9 cellular contexts compared by ENCODE assay signal in the genomic region with DNA sequence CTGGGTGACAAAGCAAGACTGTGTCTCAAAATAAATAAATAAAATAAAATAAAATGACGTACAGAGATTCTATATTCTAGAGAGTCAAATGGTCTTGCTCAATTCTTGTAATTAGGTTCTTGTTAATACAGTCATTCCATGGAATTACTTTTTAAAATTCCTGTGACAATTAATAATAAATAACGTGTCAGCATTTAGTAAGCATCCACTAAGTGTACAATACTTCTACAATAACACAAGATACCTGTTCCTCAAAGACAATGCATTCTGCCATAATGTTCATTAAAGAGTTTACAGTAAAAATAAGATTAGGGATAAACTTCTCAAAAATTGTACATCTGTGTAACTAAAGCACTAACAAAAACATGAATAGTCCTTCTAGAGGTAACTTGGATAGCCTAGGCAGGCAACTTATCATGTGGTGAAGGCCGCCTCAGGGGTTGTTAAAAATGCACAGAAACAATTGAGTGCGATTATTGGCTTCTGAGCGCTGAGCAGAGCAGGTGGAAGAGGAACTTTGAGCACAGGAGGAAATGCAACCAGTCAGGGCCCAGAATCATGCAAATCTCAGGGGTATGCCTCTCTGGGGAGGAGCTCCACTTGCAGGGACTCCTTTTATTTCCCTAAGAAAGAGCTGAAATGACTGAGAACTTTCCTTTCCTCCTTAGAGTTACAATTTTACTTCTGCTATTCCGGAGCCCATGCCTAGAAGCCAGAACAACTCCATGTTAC. TPM values are rescaled to one million over a fixed set of nuclear protein-coding genes. Genes with fewer than 3 reads are reported as not detected.
DNase-seq lines count a peak whose midpoint lies in the region; ATAC-seq, FAIRE-seq and TF ChIP-seq lines count a peak whose summit lies in the region.
"Had no signal": no experiment of that assay in that cellular context is flagged by ENCODE, and none has a peak within 500 bp of the region (broad histone marks: within the 10 kb centered on the region; RNA-seq: fewer than 3 reads in every experiment).

No MANE protein-coding gene starts in this region.

- H3K9me1 ChIP-seq in IMR-90 (ENCODE audit: insufficient read depth, low read length), result no peaks in the 10 kb centered on the region

- H3K18ac ChIP-seq in IMR-90 (ENCODE audit: low read depth, low read length), result no peak overlapping the region

- H3K14ac ChIP-seq in IMR-90 (replicated peaks; ENCODE audit: low read depth, low read length), result no peak overlapping the region

- no peak overlapping the region for H2AK5ac ChIP-seq in IMR-90 (ENCODE audit: low read depth, low read length)

- intact Hi-C loops in IMR-90 (cut with micrococcal nuclease), result no loop called here
- intact Hi-C loops in CD8-positive, alpha-beta T cell (cut with DNase I, micrococcal nuclease), result no loop called here

- CTCF ChIA-PET in IMR-90 (lab: Yijun Ruan, JAX), result interaction anchor here (0.5 kb wide), 1 partner anchor 61 kb away, joined by 3 read pairs; no protein-coding TSS in a partner anchor
- CTCF ChIA-PET in CD8-positive, alpha-beta T cell (lab: Charles Lee), result no interaction called here

- H2BK5ac ChIP-seq in IMR-90 (ENCODE audit: low read depth, low read length, poor library complexity, severe bottlenecking), result no peak overlapping the region

- no peak for DNase-seq in IMR-90
- no peak for DNase-seq in nephron progenitor cell
- no peak for DNase-seq in HuH-7.5 (ENCODE audit: low spot score)
- DNase-seq in CD8-positive, alpha-beta T cell, result no peak
- no peak for DNase-seq in small intestine

- no peaks in the 10 kb centered on the region for H4K20me1 ChIP-seq in IMR-90 (ENCODE audit: insufficient read depth, low read length)

- no peak overlapping the region for H3K27ac ChIP-seq in IMR-90 (ENCODE audit: insufficient read depth, low read length)
- H3K27ac ChIP-seq in CD8-positive, alpha-beta T cell (ENCODE audit: low read depth, low read length), result no peak overlapping the region
- H3K27ac ChIP-seq in small intestine (ENCODE audit: low read depth in 1 of 2, low read length in 1 of 2), result no peak overlapping the region

- H3K4me1 ChIP-seq in IMR-90 (ENCODE audit: control insufficient read depth, insufficient read depth, low read length), result no peaks in the 10 kb centered on the region
- no peaks in the 10 kb centered on the region for H3K4me1 ChIP-seq in CD8-positive, alpha-beta T cell (ENCODE audit: insufficient read depth, low read length)
- no peaks in the 10 kb centered on the region for H3K4me1 ChIP-seq in small intestine (ENCODE audit: control insufficient read depth in 2 of 2, insufficient read depth in 1 of 2, low read depth in 1 of 2, low read length in 1 of 2)

- H3K4me3 ChIP-seq in IMR-90 (ENCODE audit: insufficient read depth, low read depth, low read length), result no peak overlapping the region
- H3K4me3 ChIP-seq in CD8-positive, alpha-beta T cell (ENCODE audit: low read depth, low read length), result no peak overlapping the region
- H3K4me3 ChIP-seq in small intestine (ENCODE audit: low read depth in 1 of 2, low read length in 2 of 2), result no peak overlapping the region

- TF ChIP-seq POLR2A in GM18951 (IDR thresholded peaks at IDR 0.05; ENCODE audit: extremely low read depth, insufficient read depth, insufficient read length) (peak; percentile 44), IMR-90 (IDR thresholded peaks at IDR 0.05; ENCODE audit: low read depth, low read length) (no peak)

- H2BK15ac ChIP-seq in IMR-90 (ENCODE audit: low read depth, low read length), result no peak overlapping the region

- H4K91ac ChIP-seq in IMR-90 (ENCODE audit: insufficient read depth, low read depth, low read length), result no peak overlapping the region

- 90% methylated on average over 2 of the region's 6 CpGs; no CpG with 5 or more reads in 1 of the 2 experiments for WGBS in IMR-90 (ENCODE audit: extremely low coverage in 2 of 2, insufficient read length in 1 of 2), 2 experiments
- WGBS in small intestine, 3 donors, result 59 to 67% (median 62%) methylated on average over 6 of the region's 6 CpGs

- TF ChIP-seq RAD21 in IMR-90 (IDR thresholded peaks at IDR 0.05; ENCODE audit: low read length), result no peak

- dilution Hi-C loops in IMR-90 (cut with HindIII; ENCODE audit: low sequenced_read_pairs, unreplicated experiment), result no loop called here

- TF ChIP-seq CTCF in IMR-90 (conservative IDR thresholded peaks at IDR 0.05; ENCODE audit: low read depth, low read length) (no peak), nephron progenitor cell (IDR thresholded peaks at IDR 0.05) (no peak)
- TF ChIP-seq CTCF in CD8-positive, alpha-beta T cell (IDR thresholded peaks at IDR 0.05), result no peak

- H3K23ac ChIP-seq in IMR-90 (ENCODE audit: low read depth, low read length), result no peak overlapping the region

- H3K27me3 Mint-ChIP-seq in nephron progenitor cell (ENCODE audit: low read depth, poor library complexity), result no peaks in the 10 kb centered on the region
- H3K27me3 Mint-ChIP-seq in CD8-positive, alpha-beta T cell (ENCODE audit: low read depth), result no peaks in the 10 kb centered on the region

- H3K36me3 ChIP-seq in IMR-90 (ENCODE audit: control insufficient read depth, insufficient read depth, low read length) (peaks cover 5% of the 10 kb centered on the region; the same call in 1 of the 2 replicates), small intestine (ENCODE audit: control insufficient read depth in 2 of 2, insufficient read depth in 2 of 2, low read length in 2 of 2) (peaks cover 2 to 4% of the 10 kb centered on the region in 2 donors)
- H3K36me3 ChIP-seq in CD8-positive, alpha-beta T cell (ENCODE audit: insufficient read depth, low read length), result no peaks in the 10 kb centered on the region

- no peaks in the 10 kb centered on the region for H3K27me3 ChIP-seq in IMR-90 (ENCODE audit: control insufficient read depth, insufficient read depth, low read length)
- no peaks in the 10 kb centered on the region for H3K27me3 ChIP-seq in CD8-positive, alpha-beta T cell (ENCODE audit: insufficient read depth, low read length)
- no peaks in the 10 kb centered on the region for H3K27me3 ChIP-seq in small intestine (ENCODE audit: control insufficient read depth in 2 of 2, insufficient read depth in 2 of 2, low read length in 2 of 2)

- H3K27ac Mint-ChIP-seq in nephron progenitor cell, result peak overlapping the region; percentile 82
- no peak overlapping the region for H3K27ac Mint-ChIP-seq in CD8-positive, alpha-beta T cell

- H3K9ac ChIP-seq in IMR-90 (ENCODE audit: low read depth, low read length), result no peak overlapping the region

- in situ Hi-C loops in GM18951 (cut with MboI; ENCODE audit: low sequenced_read_pairs, unreplicated experiment), result no loop called here
- in situ Hi-C loops in IMR-90 (cut with MboI; ENCODE audit: low sequenced_read_pairs), result no loop called here

- H2BK20ac ChIP-seq in IMR-90 (ENCODE audit: low read depth, low read length), result no peak overlapping the region

- BruUV-seq in IMR-90 (replicated peaks; lab: Mats Ljungman, UMichigan), result no TSS peak

- H3K4me3 Mint-ChIP-seq in nephron progenitor cell, result no peak overlapping the region
- H3K4me3 Mint-ChIP-seq in CD8-positive, alpha-beta T cell, result no peak overlapping the region
- H3K4me3 Mint-ChIP-seq: nephron had no signal

- ATAC-seq in HG02588 (IDR thresholded peaks at IDR 0.05; ENCODE audit: unreplicated experiment), result peak; percentile 99
- no peak for ATAC-seq in IMR-90 (ENCODE audit: low read depth)
- ATAC-seq in CD8-positive, alpha-beta T cell, result no peak
- ATAC-seq: Panc1 had no signal

- peaks cover 61% of the 10 kb centered on the region for H3K36me3 Mint-ChIP-seq in nephron progenitor cell (ENCODE audit: low read depth)
- H3K36me3 Mint-ChIP-seq in CD8-positive, alpha-beta T cell, result peaks cover 51% of the 10 kb centered on the region

- no peak for FAIRE-seq in small intestine (lab: Jason Lieb, UNC)

- no peak overlapping the region for H3K56ac ChIP-seq in IMR-90 (ENCODE audit: extremely low read depth, insufficient read depth, low read length)

- POLR2A ChIA-PET in IMR-90 (lab: Charles Lee; ENCODE audit: unreplicated experiment), result no interaction called here
- POLR2A ChIA-PET in CD8-positive, alpha-beta T cell (lab: Charles Lee), result no interaction called here

- H4K8ac ChIP-seq in IMR-90 (ENCODE audit: low read depth in 2 of 2, low read length in 2 of 2), result no peak overlapping the region

- H3K79me1 ChIP-seq in IMR-90 (ENCODE audit: low read depth in 1 of 2, low read length in 2 of 2), result no peaks in the 10 kb centered on the region

- no peak overlapping the region for H2AK9ac ChIP-seq in IMR-90 (replicated peaks; ENCODE audit: low read depth, low read length, poor library complexity)

- H2AFZ ChIP-seq in IMR-90 (replicated peaks; ENCODE audit: low read length, poor library complexity), result no peak overlapping the region

- no peak overlapping the region for H2BK120ac ChIP-seq in IMR-90 (ENCODE audit: low read depth, low read length)

- no peaks in the 10 kb centered on the region for H3K4me1 Mint-ChIP-seq in nephron progenitor cell
- no peaks in the 10 kb centered on the region for H3K4me1 Mint-ChIP-seq in CD8-positive, alpha-beta T cell (ENCODE audit: low read depth)

- H4K5ac ChIP-seq in IMR-90 (ENCODE audit: low read depth, low read length), result no peak overlapping the region

- H3K9me3 Mint-ChIP-seq in nephron progenitor cell, result no peaks in the 10 kb centered on the region
- no peaks in the 10 kb centered on the region for H3K9me3 Mint-ChIP-seq in CD8-positive, alpha-beta T cell
- H3K9me3 Mint-ChIP-seq: nephron had no signal

- no peak overlapping the region for H3K4ac ChIP-seq in IMR-90 (ENCODE audit: low read depth, low read length)

- H3K9me3 ChIP-seq in IMR-90 (ENCODE audit: control insufficient read depth, insufficient read depth, low read length) (no peaks in the 10 kb centered on the region), small intestine (ENCODE audit: control insufficient read depth, low read depth) (no peaks in the 10 kb centered on the region)
- no peaks in the 10 kb centered on the region for H3K9me3 ChIP-seq in CD8-positive, alpha-beta T cell (ENCODE audit: low read length)

- no peak overlapping the region for H3K4me2 ChIP-seq in IMR-90 (ENCODE audit: low read depth, low read length)

TF ChIP-seq in IMR-90, 13 proteins besides CTCF, POLR2A, EP300 and RAD21:
- TF ChIP-seq SMC3 (IDR thresholded peaks at IDR 0.05; ENCODE audit: low read depth, low read length) (no peak), MXI1 (IDR thresholded peaks at IDR 0.05; ENCODE audit: borderline replicate concordance, low read depth, low read length) (no peak), MAFK (IDR thresholded peaks at IDR 0.05; ENCODE audit: low read depth, low read length) (peak; percentile 60)
TF ChIP-seq in IMR-90: peak in this region for 1.

RNA-seq across cellular contexts. Expression of a gene that starts 37.1 kb away (rescaled TPM):
- 10.6 and 10.9 TPM in 2 replicates for total RNA-seq in IMR-90 (2012; rRNA removed)
- polyA plus RNA-seq in IMR-90 (2012; rRNA removed), result 4.7 and 6.1 TPM in 2 replicates
- polyA plus RNA-seq in IMR-90 (2012; cell fraction: cytosol; rRNA removed), result 1.9 and 2.5 TPM in 2 replicates
- polyA plus RNA-seq in IMR-90 (2012; cell fraction: nucleus; rRNA removed; ENCODE audit: low replicate concordance), result 2.9 and 8.0 TPM in 2 replicates
- total RNA-seq in CD8-positive, alpha-beta T cell, result 10 to 100 TPM; 11.1 to 11.6 TPM
- polyA plus RNA-seq in small intestine, result 10 to 100 TPM in 1 of 3 donors, 1 to 10 TPM in 2; 5.6 to 13.6 (median 5.7) TPM

RNA-seq across cellular contexts. Expression of a gene that starts 37.2 kb away (rescaled TPM):
- 9.9 and 11.7 TPM in 2 replicates for total RNA-seq in IMR-90 (2012; rRNA removed)
- polyA plus RNA-seq in IMR-90 (2012; rRNA removed), result 4.9 and 5.7 TPM in 2 replicates
- 1.8 and 3.1 TPM in 2 replicates for polyA plus RNA-seq in IMR-90 (2012; cell fraction: cytosol; rRNA removed)
- polyA plus RNA-seq in IMR-90 (2012; cell fraction: nucleus; rRNA removed; ENCODE audit: low replicate concordance), result 0.46 and 3.0 TPM in 2 replicates
- 1 to 10 TPM; 1.8 to 1.9 TPM for total RNA-seq in CD8-positive, alpha-beta T cell
- polyA plus RNA-seq in small intestine, result 10 to 100 TPM in 1 of 3 donors, 1 to 10 TPM in 2; 4.1 to 15.8 (median 8.1) TPM
